Comparison of ENCODE assay signal across 8 cellular contexts in genomic region chr1:146472192-146472861, GRCh38.
A peak's percentile ranks its signal among the peaks of the same experiment; 100 is the strongest.
DNase-seq lines count a peak whose midpoint lies in the region; ATAC-seq, FAIRE-seq and TF ChIP-seq lines count a peak whose summit lies in the region.
"Not testable (repeated sequence)": the region's sequence is repeated elsewhere in the genome, so short reads cannot be mapped to it uniquely, and the experiment has no call there.

No MANE protein-coding gene starts in this region.

- H3K9me3 Mint-ChIP-seq in astrocyte (ENCODE audit: unreplicated experiment): not testable (repeated sequence)

- ATAC-seq in HG03039 (IDR thresholded peaks at IDR 0.05; ENCODE audit: unreplicated experiment): peak; percentile 71

- H3K27ac Mint-ChIP-seq in astrocyte (ENCODE audit: unreplicated experiment): peak overlapping the region; percentile 73

- H3K36me3 Mint-ChIP-seq in astrocyte (ENCODE audit: low read depth, unreplicated experiment): not testable (repeated sequence)

- H3K79me2 ChIP-seq in astrocyte (ENCODE audit: insufficient read depth, low read length): not testable (repeated sequence)

- not testable (repeated sequence) for H3K27me3 Mint-ChIP-seq in astrocyte (ENCODE audit: low read depth, unreplicated experiment)

- H4K20me1 ChIP-seq in astrocyte (ENCODE audit: insufficient read depth, low read length): not testable (repeated sequence)

- peak overlapping the region; percentile 72 for H3K27ac ChIP-seq in WERI-Rb-1
- H3K27ac ChIP-seq in astrocyte (ENCODE audit: low read depth, low read length); right atrium auricular region: not testable (repeated sequence)

- peak overlapping the region; percentile 88 for H3K4me3 Mint-ChIP-seq in astrocyte (ENCODE audit: unreplicated experiment)

- TF ChIP-seq CTCF in WERI-Rb-1 (IDR thresholded peaks at IDR 0.05; ENCODE audit: low read depth, low read length); astrocyte (IDR thresholded peaks at IDR 0.05; ENCODE audit: insufficient read depth, low read depth, low read length): not testable (repeated sequence)
- TF ChIP-seq CTCF in right atrium auricular region (IDR thresholded peaks at IDR 0.05): peak in 1 of 2 donors; percentile 24

- peak overlapping the region; percentile 50 for H3K4me3 ChIP-seq in WERI-Rb-1 (ENCODE audit: low read depth, low read length)
- H3K4me3 ChIP-seq in astrocyte (ENCODE audit: insufficient read depth, low read depth, low read length): peak overlapping the region; percentile 57
- peak overlapping the region; percentile 45 to 49 for H3K4me3 ChIP-seq in right atrium auricular region

- FAIRE-seq in astrocyte (lab: Jason Lieb, UNC): not testable (repeated sequence)

- not testable (repeated sequence) for H3K36me3 ChIP-seq in ES-I3 (ENCODE audit: insufficient read depth, low read length); WERI-Rb-1; astrocyte (ENCODE audit: insufficient read depth, low read length); right atrium auricular region

- not testable (repeated sequence) for H3K4me1 ChIP-seq in ES-I3 (ENCODE audit: insufficient read depth, low read length); astrocyte (ENCODE audit: insufficient read depth, low read length); right atrium auricular region

- H3K27me3 ChIP-seq in WERI-Rb-1 (ENCODE audit: insufficient read depth, low read depth, severe bottlenecking); astrocyte (ENCODE audit: insufficient read depth, low read length); right atrium auricular region: not testable (repeated sequence)

- H2AFZ ChIP-seq in astrocyte (ENCODE audit: low read depth, low read length): peak overlapping the region; percentile 73

- H3K4me1 Mint-ChIP-seq in astrocyte (ENCODE audit: low read depth, unreplicated experiment): not testable (repeated sequence)

- peak overlapping the region; percentile 62 for H3K9ac ChIP-seq in ES-I3 (ENCODE audit: low read depth, low read length)
- peak overlapping the region; percentile 46 for H3K9ac ChIP-seq in astrocyte (ENCODE audit: low read length)

- intact Hi-C loops in posterior cingulate gyrus (cut with DNase I): not testable (repeated sequence)

- peak overlapping the region; percentile 87 for H3K4me2 ChIP-seq in astrocyte (ENCODE audit: low read length)

- DNase-seq in NCI-H2227 treated with DMSO at 0.1 percent for 48 hours (lab: John Stamatoyannopoulos, UW): peak; percentile 40
- peak; percentile 98 for DNase-seq in WERI-Rb-1
- peak; percentile 17 for DNase-seq in astrocyte (ENCODE audit: low read depth)
- DNase-seq in right atrium auricular region (ENCODE audit: low spot score): peak; percentile 69
- DNase-seq in posterior cingulate gyrus: peak; percentile 54 to 96 (median 70)
- DNase-seq in stromal cell of bone marrow (ENCODE audit: low read depth): peak; percentile 15

- H3K9me3 ChIP-seq in ES-I3 (ENCODE audit: control insufficient read depth, insufficient read depth, low read length); WERI-Rb-1 (ENCODE audit: severe bottlenecking); astrocyte (ENCODE audit: insufficient read depth, low read depth, low read length); right atrium auricular region: not testable (repeated sequence)

Comparison
In these comparisons a context has a peak if more than half of its experiments do, and no peak if none do; other contexts are left out.
1. DNase-seq: peak in every context shown above with its lines; median percentile 98 in WERI-Rb-1; 70 in posterior cingulate gyrus; 69 in right atrium auricular region; 40 in NCI-H2227 treated with DMSO at 0.1 percent for 48 hours; 17 in astrocyte; 15 in stromal cell of bone marrow.